17 cellular contexts compared by ENCODE assay signal in genomic region chr12:115657081-115658013, GRCh38.
"Had no signal": no experiment of that assay in that cellular context is flagged by ENCODE, and none has a peak within 500 bp of the region (broad histone marks: within the 10 kb centered on the region; RNA-seq: fewer than 3 reads in every experiment).

No MANE protein-coding gene starts in this region.

- ATAC-seq: body of pancreas; heart right ventricle; left colon; lower lobe of right lung; natural killer cell treated with Interleukin-12 subunit alpha and Interleukin-12 subunit beta and Interleukin-15 and Interleukin-18, amount 100 ng/mL, for 72 hours; pancreas had no signal

- H3K4me1 ChIP-seq: body of pancreas, colonic mucosa, pancreas had no signal

- DNase-seq: activated CD4-positive, alpha-beta T cell treated with anti-CD3 and anti-CD28 coated beads, Interleukin-2, amount 50 U/mL, for 4 hours; activated gamma-delta T cell treated with Interleukin-2 at 50 U/mL for 16 hours; amniotic stem cell; body of pancreas; central memory CD4-positive, alpha-beta T cell; colonic mucosa; heart right ventricle; immature natural killer cell; left colon; lower lobe of right lung; pancreas; stimulated activated CD4-positive, alpha-beta T cell treated with anti-CD3 and anti-CD28 coated beads, Interleukin-1b, Interleukin-23, amount 100 ng/mL, for 48 hours; stimulated activated CD8-positive, alpha-beta memory T cell treated with anti-CD3 and anti-CD28 coated beads, Interleukin-4, amount 100 ng/mL, for 48 hours; stimulated activated naive CD4-positive, alpha-beta T cell; thyroid gland had no signal

- H3K27me3 ChIP-seq: colonic mucosa, heart right ventricle, pancreas, thyroid gland had no signal

- H3K36me3 ChIP-seq: colonic mucosa, heart right ventricle, lower lobe of right lung, neutrophil, pancreas, thyroid gland had no signal

- H3K4me3 ChIP-seq: body of pancreas, colonic mucosa, heart right ventricle, lower lobe of right lung, pancreas, thyroid gland had no signal

- H3K27ac ChIP-seq: body of pancreas, colonic mucosa, heart right ventricle, lower lobe of right lung, neutrophil, pancreas, thyroid gland had no signal

- H3K9me3 ChIP-seq: body of pancreas, colonic mucosa, heart right ventricle, lower lobe of right lung, neutrophil, pancreas, thyroid gland had no signal
